ENCODE assay signal across 1 cellular context in genomic region chr1:168497376-168497952, GRCh38.
TF ChIP-seq lines count a peak whose summit lies in the region.

No MANE protein-coding gene starts in this region.

TF ChIP-seq in SK-N-SH treated with all-trans-retinoic acid at 6 μM for 48 hours, 23 proteins besides CTCF, POLR2A, EP300 and RAD21 (continued from another document):
- TF ChIP-seq CSRNP3 (CRISPR knock-in tag; IDR thresholded peaks at IDR 0.05): no peak
- no peak for TF ChIP-seq RARB (CRISPR knock-in tag; IDR thresholded peaks at IDR 0.05)
- no peak for TF ChIP-seq OSR1 (CRISPR knock-in tag; IDR thresholded peaks at IDR 0.05)
- no peak for TF ChIP-seq SNAI2 (CRISPR knock-in tag; IDR thresholded peaks at IDR 0.05)
- TF ChIP-seq ZFP3 (CRISPR knock-in tag; IDR thresholded peaks at IDR 0.05): no peak
- TF ChIP-seq, protein P1, sequence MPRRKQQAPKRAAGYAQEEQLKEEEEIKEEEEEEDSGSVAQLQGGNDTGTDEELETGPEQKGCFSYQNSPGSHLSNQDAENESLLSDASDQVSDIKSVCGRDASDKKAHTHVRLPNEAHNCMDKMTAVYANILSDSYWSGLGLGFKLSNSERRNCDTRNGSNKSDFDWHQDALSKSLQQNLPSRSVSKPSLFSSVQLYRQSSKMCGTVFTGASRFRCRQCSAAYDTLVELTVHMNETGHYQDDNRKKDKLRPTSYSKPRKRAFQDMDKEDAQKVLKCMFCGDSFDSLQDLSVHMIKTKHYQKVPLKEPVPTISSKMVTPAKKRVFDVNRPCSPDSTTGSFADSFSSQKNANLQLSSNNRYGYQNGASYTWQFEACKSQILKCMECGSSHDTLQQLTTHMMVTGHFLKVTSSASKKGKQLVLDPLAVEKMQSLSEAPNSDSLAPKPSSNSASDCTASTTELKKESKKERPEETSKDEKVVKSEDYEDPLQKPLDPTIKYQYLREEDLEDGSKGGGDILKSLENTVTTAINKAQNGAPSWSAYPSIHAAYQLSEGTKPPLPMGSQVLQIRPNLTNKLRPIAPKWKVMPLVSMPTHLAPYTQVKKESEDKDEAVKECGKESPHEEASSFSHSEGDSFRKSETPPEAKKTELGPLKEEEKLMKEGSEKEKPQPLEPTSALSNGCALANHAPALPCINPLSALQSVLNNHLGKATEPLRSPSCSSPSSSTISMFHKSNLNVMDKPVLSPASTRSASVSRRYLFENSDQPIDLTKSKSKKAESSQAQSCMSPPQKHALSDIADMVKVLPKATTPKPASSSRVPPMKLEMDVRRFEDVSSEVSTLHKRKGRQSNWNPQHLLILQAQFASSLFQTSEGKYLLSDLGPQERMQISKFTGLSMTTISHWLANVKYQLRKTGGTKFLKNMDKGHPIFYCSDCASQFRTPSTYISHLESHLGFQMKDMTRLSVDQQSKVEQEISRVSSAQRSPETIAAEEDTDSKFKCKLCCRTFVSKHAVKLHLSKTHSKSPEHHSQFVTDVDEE (CRISPR knock-in tag; IDR thresholded peaks at IDR 0.05): no peak
- TF ChIP-seq BACH2 (CRISPR knock-in tag; IDR thresholded peaks at IDR 0.05; ENCODE audit: borderline replicate concordance): no peak
- TF ChIP-seq ZNF8 (CRISPR knock-in tag; IDR thresholded peaks at IDR 0.05): no peak
- TF ChIP-seq ZC3H10 (CRISPR knock-in tag; IDR thresholded peaks at IDR 0.05): no peak
- no peak for TF ChIP-seq PPARA (CRISPR knock-in tag; IDR thresholded peaks at IDR 0.05; ENCODE audit: borderline replicate concordance)
- no peak for TF ChIP-seq CSDC2 (CRISPR knock-in tag; IDR thresholded peaks at IDR 0.05)
- no peak for TF ChIP-seq TOX (CRISPR knock-in tag; IDR thresholded peaks at IDR 0.05; ENCODE audit: borderline replicate concordance)
- TF ChIP-seq, protein P2, sequence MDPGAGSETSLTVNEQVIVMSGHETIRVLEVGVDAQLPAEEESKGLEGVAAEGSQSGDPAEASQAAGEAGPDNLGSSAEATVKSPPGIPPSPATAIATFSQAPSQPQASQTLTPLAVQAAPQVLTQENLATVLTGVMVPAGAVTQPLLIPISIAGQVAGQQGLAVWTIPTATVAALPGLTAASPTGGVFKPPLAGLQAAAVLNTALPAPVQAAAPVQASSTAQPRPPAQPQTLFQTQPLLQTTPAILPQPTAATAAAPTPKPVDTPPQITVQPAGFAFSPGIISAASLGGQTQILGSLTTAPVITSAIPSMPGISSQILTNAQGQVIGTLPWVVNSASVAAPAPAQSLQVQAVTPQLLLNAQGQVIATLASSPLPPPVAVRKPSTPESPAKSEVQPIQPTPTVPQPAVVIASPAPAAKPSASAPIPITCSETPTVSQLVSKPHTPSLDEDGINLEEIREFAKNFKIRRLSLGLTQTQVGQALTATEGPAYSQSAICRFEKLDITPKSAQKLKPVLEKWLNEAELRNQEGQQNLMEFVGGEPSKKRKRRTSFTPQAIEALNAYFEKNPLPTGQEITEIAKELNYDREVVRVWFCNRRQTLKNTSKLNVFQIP (CRISPR knock-in tag; IDR thresholded peaks at IDR 0.05; ENCODE audit: borderline replicate concordance, low read depth): no peak
- TF ChIP-seq, protein P3, sequence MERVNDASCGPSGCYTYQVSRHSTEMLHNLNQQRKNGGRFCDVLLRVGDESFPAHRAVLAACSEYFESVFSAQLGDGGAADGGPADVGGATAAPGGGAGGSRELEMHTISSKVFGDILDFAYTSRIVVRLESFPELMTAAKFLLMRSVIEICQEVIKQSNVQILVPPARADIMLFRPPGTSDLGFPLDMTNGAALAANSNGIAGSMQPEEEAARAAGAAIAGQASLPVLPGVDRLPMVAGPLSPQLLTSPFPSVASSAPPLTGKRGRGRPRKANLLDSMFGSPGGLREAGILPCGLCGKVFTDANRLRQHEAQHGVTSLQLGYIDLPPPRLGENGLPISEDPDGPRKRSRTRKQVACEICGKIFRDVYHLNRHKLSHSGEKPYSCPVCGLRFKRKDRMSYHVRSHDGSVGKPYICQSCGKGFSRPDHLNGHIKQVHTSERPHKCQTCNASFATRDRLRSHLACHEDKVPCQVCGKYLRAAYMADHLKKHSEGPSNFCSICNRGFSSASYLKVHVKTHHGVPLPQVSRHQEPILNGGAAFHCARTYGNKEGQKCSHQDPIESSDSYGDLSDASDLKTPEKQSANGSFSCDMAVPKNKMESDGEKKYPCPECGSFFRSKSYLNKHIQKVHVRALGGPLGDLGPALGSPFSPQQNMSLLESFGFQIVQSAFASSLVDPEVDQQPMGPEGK (CRISPR knock-in tag; IDR thresholded peaks at IDR 0.05; ENCODE audit: borderline replicate concordance): no peak
- TF ChIP-seq ARNTL (CRISPR knock-in tag; IDR thresholded peaks at IDR 0.05; ENCODE audit: borderline replicate concordance, low read depth): no peak
- no peak for TF ChIP-seq GLIS3 (CRISPR knock-in tag; IDR thresholded peaks at IDR 0.05)
- TF ChIP-seq ESRRG (CRISPR knock-in tag; IDR thresholded peaks at IDR 0.05): no peak
- TF ChIP-seq ZFP30 (CRISPR knock-in tag; IDR thresholded peaks at IDR 0.05): no peak
- TF ChIP-seq TCF4 (CRISPR knock-in tag; IDR thresholded peaks at IDR 0.05; ENCODE audit: borderline replicate concordance): no peak
TF ChIP-seq in SK-N-SH treated with all-trans-retinoic acid at 6 μM for 48 hours: peak in this region for 0.
